Comparison of ENCODE assay signal across 17 cellular contexts in genomic region chr17:82944990-82945389, GRCh38.
A peak's percentile ranks its signal among the peaks of the same experiment; 100 is the strongest.
DNase-seq lines count a peak whose midpoint lies in the region; ATAC-seq, FAIRE-seq and TF ChIP-seq lines count a peak whose summit lies in the region.
"Had no signal": no experiment of that assay in that cellular context is flagged by ENCODE, and none has a peak within 500 bp of the region (broad histone marks: within the 10 kb centered on the region; RNA-seq: fewer than 3 reads in every experiment).

No MANE protein-coding gene starts in this region.

- CTCF ChIA-PET in A549 (lab: Yijun Ruan, JAX): interaction anchor here (0.8 kb wide), 1 partner anchor 40 kb away, joined by 3 read pairs; no protein-coding TSS in a partner anchor
- CTCF ChIA-PET in CD8-positive, alpha-beta T cell (lab: Charles Lee): interaction anchor here (1.0 kb wide), 1 partner anchor 13 kb away, joined by 3 read pairs; no protein-coding TSS in a partner anchor

- FAIRE-seq in A549 (lab: Jason Lieb, UNC): peak; percentile 46
- no peak for FAIRE-seq in RCC 7860 (lab: Jason Lieb, UNC)
- FAIRE-seq: G401.6 had no signal

- peak overlapping the region; percentile 9 for H3K27ac Mint-ChIP-seq in CD8-positive, alpha-beta T cell

- peaks cover 29% of the 10 kb centered on the region for H3K9me3 Mint-ChIP-seq in CD8-positive, alpha-beta T cell

- TF ChIP-seq EP300 in A549 (IDR thresholded peaks at IDR 0.05): no peak

- TF ChIP-seq CTCF in A549 (IDR thresholded peaks at IDR 0.05): no peak
- no peak for TF ChIP-seq CTCF in CD8-positive, alpha-beta T cell (IDR thresholded peaks at IDR 0.05)
- no peak for TF ChIP-seq CTCF in spleen (IDR thresholded peaks at IDR 0.05 in 8 of 11, conservative IDR thresholded peaks at IDR 0.05 in 3 of 11)

- no peak overlapping the region for H3K4me2 ChIP-seq in A549

- POLR2A ChIA-PET in A549 (lab: Yijun Ruan, JAX): no interaction called here
- POLR2A ChIA-PET in CD8-positive, alpha-beta T cell (lab: Charles Lee): no interaction called here

- H3K4me3 Mint-ChIP-seq in CD8-positive, alpha-beta T cell: no peak overlapping the region

- no peak for TF ChIP-seq POLR2A in A549 (IDR thresholded peaks at IDR 0.05; ENCODE audit: low read length)
- no peak for TF ChIP-seq POLR2A in spleen (IDR thresholded peaks at IDR 0.05)

- H3K27ac ChIP-seq in A549 (no peak overlapping the region), spleen (no peak overlapping the region)
- H3K27ac ChIP-seq in CD8-positive, alpha-beta T cell (ENCODE audit: low read depth, low read length): no peak overlapping the region
- H3K27ac ChIP-seq: C4-2B had no signal

- H3K36me3 ChIP-seq in CD8-positive, alpha-beta T cell (ENCODE audit: insufficient read depth, low read length): peaks cover 20% of the 10 kb centered on the region
- H3K36me3 ChIP-seq in spleen: peaks cover 0 to 91% (median 54%) of the 10 kb centered on the region in 6 donors

- TF ChIP-seq RAD21 in A549 (conservative IDR thresholded peaks at IDR 0.05 in 1 of 2, IDR thresholded peaks at IDR 0.05 in 1 of 2): no peak

- intact Hi-C loops in CD8-positive, alpha-beta T cell (cut with DNase I, micrococcal nuclease): no loop called here
- intact Hi-C loops in spleen (cut with DNase I; ENCODE audit: low total_unique reads): no loop called here

- no peaks in the 10 kb centered on the region for H3K4me1 ChIP-seq in A549
- no peaks in the 10 kb centered on the region for H3K4me1 ChIP-seq in CD8-positive, alpha-beta T cell (ENCODE audit: insufficient read depth, low read length)
- no peaks in the 10 kb centered on the region for H3K4me1 ChIP-seq in spleen
- H3K4me1 ChIP-seq: HAP-1 had no signal

- H3K36me3 Mint-ChIP-seq in CD8-positive, alpha-beta T cell: peaks cover 75% of the 10 kb centered on the region

- no peak overlapping the region for H3K4me3 ChIP-seq in A549
- H3K4me3 ChIP-seq in CD8-positive, alpha-beta T cell (ENCODE audit: low read depth, low read length): no peak overlapping the region
- H3K4me3 ChIP-seq in spleen: no peak overlapping the region
- H3K4me3 ChIP-seq: HAP-1 had no signal

- DNase-seq in A549 (ENCODE audit: low read depth in 1 of 2, low spot score in 1 of 2): no peak
- DNase-seq in CD8-positive, alpha-beta T cell: no peak
- DNase-seq in RCC 7860 (ENCODE audit: low spot score): peak; percentile 16
- peak; percentile 3 for DNase-seq in fibroblast of peridontal ligament (ENCODE audit: extremely low read depth)
- DNase-seq in HPDE6-E6E7 (ENCODE audit: extremely low spot score): no peak
- no peak for DNase-seq in spleen
- no peak for DNase-seq in NCI-H2107 (lab: John Stamatoyannopoulos, UW)
- DNase-seq: DMS 273 treated with DMSO at 0.1 percent for 48 hours, DND-41, NCI-H1092 treated with DMSO at 0.1 percent for 48 hours, NCI-H2081, NCI-H510A treated with DMSO at 0.1 percent for 48 hours, NCI-H774, PC-3 had no signal

- no peaks in the 10 kb centered on the region for H3K27me3 ChIP-seq in CD8-positive, alpha-beta T cell (ENCODE audit: insufficient read depth, low read length)
- H3K27me3 ChIP-seq in spleen (replicated peaks in 1 of 7): no peaks in the 10 kb centered on the region

- no peak for ATAC-seq in A549
- no peak for ATAC-seq in CD8-positive, alpha-beta T cell
- ATAC-seq: PC-3 had no signal

- H3K9me3 ChIP-seq in A549 (peaks cover 69% of the 10 kb centered on the region), spleen (peaks cover 8 to 52% (median 38%) of the 10 kb centered on the region in 8 donors)
- peaks cover 13% of the 10 kb centered on the region for H3K9me3 ChIP-seq in CD8-positive, alpha-beta T cell (ENCODE audit: low read length)

- H3K4me1 Mint-ChIP-seq in CD8-positive, alpha-beta T cell (ENCODE audit: low read depth): no peaks in the 10 kb centered on the region

- H3K27me3 Mint-ChIP-seq in CD8-positive, alpha-beta T cell (ENCODE audit: low read depth): no peaks in the 10 kb centered on the region

TF ChIP-seq in A549, 52 proteins besides CTCF, POLR2A, EP300 and RAD21:
- TF ChIP-seq KDM1A (IDR thresholded peaks at IDR 0.05; ENCODE audit: low read depth) (peak; percentile 90), CHD4 (IDR thresholded peaks at IDR 0.05; ENCODE audit: borderline replicate concordance) (peak; percentile 57; the same call in 1 of the 2 replicates), FOSL2 (IDR thresholded peaks at IDR 0.05) (no peak), FOSL2 (CRISPR knock-in tag; IDR thresholded peaks at IDR 0.05) (no peak)

Comparison
In these comparisons a context has a peak if more than half of its experiments do, and no peak if none do; other contexts are left out.
1. DNase-seq: peak in RCC 7860 (single experiment) and fibroblast of peridontal ligament (single experiment); none in A549 (0 of 2), CD8-positive, alpha-beta T cell (0 of 7), HPDE6-E6E7 (single experiment), spleen (single experiment) and NCI-H2107 (single experiment).